In the genomic region with DNA sequence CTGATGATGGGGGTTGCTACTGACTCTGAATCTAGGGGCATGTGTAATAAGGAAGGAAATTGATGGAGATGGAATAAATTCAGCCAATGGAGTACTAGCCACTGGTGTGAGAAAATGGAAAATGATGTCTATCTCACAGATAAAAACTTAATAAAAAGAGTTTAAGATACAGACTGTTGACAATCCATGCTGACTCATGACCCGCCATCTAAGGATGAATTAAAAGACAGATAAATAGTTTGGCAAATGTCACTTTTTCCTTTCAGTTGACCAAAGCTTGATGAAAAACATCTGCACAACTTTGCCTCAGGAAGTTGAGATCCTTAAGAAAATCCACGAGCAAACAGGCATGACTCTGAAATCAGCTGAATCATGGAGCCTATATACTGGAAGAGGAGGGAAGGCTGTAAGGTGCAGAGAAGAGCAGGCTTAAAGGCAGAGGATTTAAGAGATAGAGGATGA, we compare ENCODE assay signal across 19 cellular contexts.
DNase-seq lines count a peak whose midpoint lies in the region; ATAC-seq and TF ChIP-seq lines count a peak whose summit lies in the region.
"Had no signal": no experiment of that assay in that cellular context is flagged by ENCODE, and none has a peak within 500 bp of the region (broad histone marks: within the 10 kb centered on the region; RNA-seq: fewer than 3 reads in every experiment).

No MANE protein-coding gene starts in this region.

- no peaks in the 10 kb centered on the region for H3K36me3 ChIP-seq in osteoblast (ENCODE audit: insufficient read depth, low read length)
- no peaks in the 10 kb centered on the region for H3K36me3 ChIP-seq in PC-3 (ENCODE audit: low read depth, low read length)
- H3K36me3 ChIP-seq: adrenal gland, BLaER1, SJSA1, stomach had no signal

- TF ChIP-seq CTCF in osteoblast (IDR thresholded peaks at IDR 0.05; ENCODE audit: extremely low read depth, low read depth, low read length) (no peak), PC-3 (conservative IDR thresholded peaks at IDR 0.05; ENCODE audit: low read depth, low read length) (no peak)

- ATAC-seq in PC-3, result no peak
- ATAC-seq: left colon, WTC11 had no signal

- POLR2A ChIA-PET in PC-3 (lab: Charles Lee; ENCODE audit: unreplicated experiment), result no interaction called here

- no peak overlapping the region for H3K27ac ChIP-seq in osteoblast (ENCODE audit: low read depth, low read length)
- H3K27ac ChIP-seq in PC-3 (ENCODE audit: low read length), result no peak overlapping the region
- H3K27ac ChIP-seq: adrenal gland, BLaER1, SJSA1, stomach had no signal

- H3K9ac ChIP-seq in PC-3 (ENCODE audit: low read length), result no peak overlapping the region
- H3K9ac ChIP-seq: BLaER1 had no signal

- peak; percentile 65 for DNase-seq in GM04504 (ENCODE audit: low read depth)
- peak; percentile 82 for DNase-seq in RPMI7951 (ENCODE audit: low read depth)
- DNase-seq in fibroblast of peridontal ligament (ENCODE audit: extremely low read depth), result peak; percentile 78
- DNase-seq in osteoblast (ENCODE audit: insufficient read length, low spot score, missing footprints), result peak; percentile 63
- no peak for DNase-seq in PC-3
- DNase-seq in activated CD8-positive, alpha-beta memory T cell treated with anti-CD3 and anti-CD28 coated beads for 24 hours, result no peak
- no peak for DNase-seq in activated CD4-positive, CD25-positive, alpha-beta regulatory T cell (lab: John Stamatoyannopoulos, UW)
- DNase-seq: activated CD4-positive, alpha-beta T cell treated with anti-CD3 and anti-CD28 coated beads, Interleukin-2, amount 50 U/mL, for 48 hours; activated gamma-delta T cell; adrenal gland; GOT3; left colon; NCI-H774; OCI-M1; stimulated activated CD4-positive, alpha-beta T cell treated with anti-CD3 and anti-CD28 coated beads, Interleukin-4, amount 100 ng/mL, for 4 hours; stomach had no signal

- no peaks in the 10 kb centered on the region for H3K9me3 ChIP-seq in osteoblast (ENCODE audit: low read depth, low read length)
- no peaks in the 10 kb centered on the region for H3K9me3 ChIP-seq in PC-3 (ENCODE audit: low read length)
- H3K9me3 ChIP-seq: adrenal gland, BLaER1, SJSA1, stomach had no signal

- no TSS peak for BruUV-seq in PC-3 (replicated peaks; lab: Mats Ljungman, UMichigan)

- H3F3A ChIP-seq in PC-3 (ENCODE audit: low read length, unreplicated experiment), result no peaks in the 10 kb centered on the region

- H3K4me1 ChIP-seq in osteoblast (ENCODE audit: insufficient read depth, low read length) (no peaks in the 10 kb centered on the region), PC-3 (ENCODE audit: insufficient read depth, low read length) (no peaks in the 10 kb centered on the region)
- H3K4me1 ChIP-seq: adrenal gland, BLaER1, stomach had no signal

- H2AFZ ChIP-seq in osteoblast (ENCODE audit: low read length) (no peak overlapping the region), PC-3 (ENCODE audit: low read length) (no peak overlapping the region)

- no peaks in the 10 kb centered on the region for H3K27me3 ChIP-seq in osteoblast (ENCODE audit: insufficient read depth, low read length)
- no peaks in the 10 kb centered on the region for H3K27me3 ChIP-seq in PC-3 (ENCODE audit: low read length)
- H3K27me3 ChIP-seq: adrenal gland, BLaER1, SJSA1, stomach had no signal

- H3K4me2 ChIP-seq in osteoblast (ENCODE audit: insufficient read depth, low read length) (no peak overlapping the region), PC-3 (ENCODE audit: low read length) (no peak overlapping the region)
- H3K4me2 ChIP-seq: BLaER1 had no signal

- H3K79me2 ChIP-seq in osteoblast (ENCODE audit: insufficient read depth, low read length) (no peaks in the 10 kb centered on the region), PC-3 (ENCODE audit: low read length) (no peaks in the 10 kb centered on the region)

- no peak overlapping the region for H3K4me3 ChIP-seq in osteoblast (ENCODE audit: insufficient read depth, low read length)
- no peak overlapping the region for H3K4me3 ChIP-seq in PC-3 (ENCODE audit: low read length)
- H3K4me3 ChIP-seq: adrenal gland, BLaER1, SJSA1, stomach had no signal

- CTCF ChIA-PET in PC-3 (lab: Charles Lee), result no interaction called here

- intact Hi-C loops in PC-3 (cut with micrococcal nuclease), result no loop called here

- H3K9me2 ChIP-seq in PC-3 (replicated peaks; ENCODE audit: low read length), result no peaks in the 10 kb centered on the region

- no peaks in the 10 kb centered on the region for H4K20me1 ChIP-seq in osteoblast (ENCODE audit: insufficient read depth, low read length)
- no peaks in the 10 kb centered on the region for H4K20me1 ChIP-seq in PC-3 (ENCODE audit: low read length)
- H4K20me1 ChIP-seq: BLaER1 had no signal

Comparison
In these comparisons a context has a peak if more than half of its experiments do, and no peak if none do; other contexts are left out.
1. DNase-seq: peak in GM04504 (single experiment), RPMI7951 (single experiment), fibroblast of peridontal ligament (single experiment) and osteoblast (single experiment); none in PC-3 (single experiment), activated CD8-positive, alpha-beta memory T cell treated with anti-CD3 and anti-CD28 coated beads for 24 hours (single experiment) and activated CD4-positive, CD25-positive, alpha-beta regulatory T cell (0 of 4).